In the genomic region with DNA sequence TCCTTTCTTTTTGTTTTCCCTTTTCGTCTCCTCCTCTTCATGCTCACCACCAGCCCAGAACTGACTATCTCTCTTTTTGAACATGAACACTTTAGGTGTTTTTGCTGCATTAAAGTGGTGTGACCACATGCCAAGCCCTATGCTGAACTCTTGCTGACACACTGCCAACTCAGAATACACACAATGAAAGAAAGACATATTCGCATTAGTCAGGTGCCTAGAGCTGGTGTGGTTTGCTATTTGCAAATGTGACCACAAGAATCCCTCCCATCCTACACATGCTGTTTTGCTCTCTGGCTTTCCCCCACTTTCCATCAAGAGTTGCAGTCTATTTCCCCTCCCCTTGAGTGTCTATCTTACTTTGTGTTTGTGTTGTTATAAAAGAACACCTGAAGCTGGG, we compare ENCODE assay signal across 10 cellular contexts.
DNase-seq lines count a peak whose midpoint lies in the region; ATAC-seq and TF ChIP-seq lines count a peak whose summit lies in the region.
"Had no signal": no experiment of that assay in that cellular context is flagged by ENCODE, and none has a peak within 500 bp of the region (broad histone marks: within the 10 kb centered on the region; RNA-seq: fewer than 3 reads in every experiment).

No MANE protein-coding gene starts in this region.

- H3K27ac Mint-ChIP-seq in T-cell: peak overlapping the region; percentile 92 to 98

- peaks cover 47% of the 10 kb centered on the region for H3K36me3 Mint-ChIP-seq in T-cell

- peak; percentile 60 for ATAC-seq in GM21737 (IDR thresholded peaks at IDR 0.05; ENCODE audit: unreplicated experiment)
- ATAC-seq in T-cell (replicated peaks in 1 of 4): peak; percentile 90 to 94 (median 92)
- no peak for ATAC-seq in HG03135 (IDR thresholded peaks at IDR 0.05; ENCODE audit: unreplicated experiment)
- no peak for ATAC-seq in omental fat pad (ENCODE audit: low FRiP score)
- ATAC-seq: left lung had no signal

- DNase-seq in T-cell: peak in 32 of 34 experiments; percentile 18 to 80 (median 48)
- DNase-seq in activated naive CD8-positive, alpha-beta T cell treated with anti-CD3 and anti-CD28 coated beads, Interleukin-2, amount 50 U/mL, for 16 hours (ENCODE audit: low read depth, low spot score): peak; percentile 21
- DNase-seq in stimulated activated CD4-positive, alpha-beta T cell treated with anti-CD3 and anti-CD28 coated beads, TNF-alpha, amount 100 ng/mL, for 4 hours (ENCODE audit: low read depth in 3 of 3): peak in 2 of 3 experiments; percentile 6 to 28
- no peak for DNase-seq in cerebellum (ENCODE audit: low spot score)
- no peak for DNase-seq in mesenteric fat pad (ENCODE audit: low spot score)
- DNase-seq in omental fat pad (ENCODE audit: low spot score): no peak
- DNase-seq: left lung, NCI-H1417 treated with DMSO at 0.1 percent for 48 hours had no signal

- peaks cover 4 to 15% (median 9%) of the 10 kb centered on the region in 3 donors for H3K9me3 Mint-ChIP-seq in T-cell

- no peaks in the 10 kb centered on the region for H3K27me3 Mint-ChIP-seq in T-cell

- H3K4me3 Mint-ChIP-seq in T-cell: peak overlapping the region in 2 of 3 donors; percentile 45 to 60

- CTCF ChIA-PET in T-cell (lab: Charles Lee): no interaction called here

- TF ChIP-seq CTCF in omental fat pad (IDR thresholded peaks at IDR 0.05): no peak

- peaks cover 56 to 79% (median 71%) of the 10 kb centered on the region in 3 donors for H3K4me1 Mint-ChIP-seq in T-cell

- POLR2A ChIA-PET in T-cell (lab: Charles Lee): no interaction called here

Comparison
In these comparisons a context has a peak if more than half of its experiments do, and no peak if none do; other contexts are left out.
1. ATAC-seq: peak in GM21737 (single experiment) and T-cell (4 of 4); none in HG03135 (single experiment) and omental fat pad (single experiment).
2. DNase-seq: peak in T-cell (32 of 34), activated naive CD8-positive, alpha-beta T cell treated with anti-CD3 and anti-CD28 coated beads, Interleukin-2, amount 50 U/mL, for 16 hours (single experiment) and stimulated activated CD4-positive, alpha-beta T cell treated with anti-CD3 and anti-CD28 coated beads, TNF-alpha, amount 100 ng/mL, for 4 hours (2 of 3); none in cerebellum (single experiment), mesenteric fat pad (single experiment) and omental fat pad (single experiment).